In genomic region chr16:29288711-29289523, GRCh38 we compare ENCODE assay signal across 8 cellular contexts.
DNase-seq lines count a peak whose midpoint lies in the region; ATAC-seq, FAIRE-seq and TF ChIP-seq lines count a peak whose summit lies in the region.
"Not testable (repeated sequence)": the region's sequence is repeated elsewhere in the genome, so short reads cannot be mapped to it uniquely, and the experiment has no call there.

No MANE protein-coding gene starts in this region.

- H3K4me1 ChIP-seq in HEK293 (ENCODE audit: control insufficient read depth, insufficient read depth, low read length); pancreas: not testable (repeated sequence)
- peaks cover 29% of the 10 kb centered on the region for H3K4me1 ChIP-seq in adipocyte (ENCODE audit: control insufficient read depth, insufficient read depth, low read length)
- peaks cover 32 to 87% (median 71%) of the 10 kb centered on the region in 4 donors for H3K4me1 ChIP-seq in esophagus muscularis mucosa
- peaks cover 0 to 51% of the 10 kb centered on the region in 2 donors for H3K4me1 ChIP-seq in right atrium auricular region
- H3K4me1 ChIP-seq in mesodermal cell (ENCODE audit: control insufficient read depth, insufficient read depth, low read length, poor library complexity, severe bottlenecking), result peaks cover 22% of the 10 kb centered on the region
- H3K4me1 ChIP-seq in stomach, result peaks cover 16 to 64% (median 46%) of the 10 kb centered on the region in 4 donors

- intact Hi-C loops in esophagus muscularis mucosa (cut with DNase I); pancreas (cut with DNase I); stomach (cut with DNase I; ENCODE audit: low total_unique reads): not testable (repeated sequence)

- 60% methylated on average over 31 of the region's 31 CpGs for WGBS in esophagus muscularis mucosa
- WGBS in mesodermal cell (ENCODE audit: insufficient coverage in 2 of 2), 2 experiments, result 92 to 94% methylated on average over 16 of the region's 31 CpGs
- 78 to 86% methylated on average over 28 to 31 of the region's 31 CpGs for WGBS in pancreas, 2 donors
- WGBS in stomach, 5 donors, result 58 to 77% (median 70%) methylated on average over 26 to 31 of the region's 31 CpGs

- peak overlapping the region; percentile 34 for H3K9ac ChIP-seq in adipocyte (ENCODE audit: low read length)

- peak; percentile 65 for DNase-seq in AG04450 (ENCODE audit: low read depth, low spot score)
- not testable (repeated sequence) for DNase-seq in adipocyte (ENCODE audit: low read depth); esophagus muscularis mucosa (ENCODE audit: extremely low spot score); right atrium auricular region (ENCODE audit: low spot score); pancreas; stomach

- H3K4me3 ChIP-seq in AG04450 (ENCODE audit: low read depth, low read length); HEK293 (ENCODE audit: low read depth, low read length); adipocyte (ENCODE audit: low read length); esophagus muscularis mucosa; right atrium auricular region; mesodermal cell (ENCODE audit: extremely low read depth, insufficient read depth, low read length, poor library complexity, severe bottlenecking); pancreas; stomach: not testable (repeated sequence)

- not testable (repeated sequence) for H3K36me3 ChIP-seq in HEK293 (ENCODE audit: control insufficient read depth in 2 of 2, insufficient read depth in 1 of 2, low read length in 2 of 2); adipocyte (ENCODE audit: control insufficient read depth, insufficient read depth, low read length, severe bottlenecking); esophagus muscularis mucosa; right atrium auricular region; mesodermal cell (ENCODE audit: control insufficient read depth, insufficient read depth, low read length); pancreas; stomach

- H3K27ac ChIP-seq in AG04450 (ENCODE audit: low read depth, low read length) (peak overlapping the region; percentile 87), esophagus muscularis mucosa (replicated peaks in 1 of 4) (peak overlapping the region; percentile 78 to 85 (median 82)), right atrium auricular region (peak overlapping the region; percentile 0 to 83), mesodermal cell (ENCODE audit: low read depth, low read length, severe bottlenecking) (peak overlapping the region; percentile 67), stomach (peak overlapping the region; percentile 61 to 85 (median 69))
- not testable (repeated sequence) for H3K27ac ChIP-seq in HEK293 (ENCODE audit: extremely low read depth, low read depth, low read length); pancreas

- not testable (repeated sequence) for TF ChIP-seq EP300 in esophagus muscularis mucosa (IDR thresholded peaks at IDR 0.05); stomach (IDR thresholded peaks at IDR 0.05)

- TF ChIP-seq POLR2A in esophagus muscularis mucosa (IDR thresholded peaks at IDR 0.05; ENCODE audit: low read depth); stomach (IDR thresholded peaks at IDR 0.05): not testable (repeated sequence)

- CTCF ChIA-PET in AG04450 (lab: Charles Lee); HEK293 (lab: Yijun Ruan, JAX): not testable (repeated sequence)

- H3K27me3 ChIP-seq in AG04450 (ENCODE audit: control insufficient read depth, insufficient read depth, low read length); adipocyte (replicated peaks; ENCODE audit: control insufficient read depth, insufficient read depth, low read length); esophagus muscularis mucosa; right atrium auricular region; pancreas; stomach: not testable (repeated sequence)

- POLR2A ChIA-PET in AG04450 (lab: Yijun Ruan, JAX), result interaction anchor here (0.6 to 0.9 kb wide), 2 partner anchors 39 to 323 kb away, joined by 3 to 4 read pairs; no protein-coding TSS in a partner anchor
- POLR2A ChIA-PET in HEK293 (lab: Yijun Ruan, JAX), result not testable (repeated sequence)

- not testable (repeated sequence) for TF ChIP-seq CTCF in AG04450 (IDR thresholded peaks at IDR 0.05; ENCODE audit: low read depth, low read length); HEK293 (tag by site-specific recombination; IDR thresholded peaks at IDR 0.05); esophagus muscularis mucosa (IDR thresholded peaks at IDR 0.05); right atrium auricular region (IDR thresholded peaks at IDR 0.05); pancreas (IDR thresholded peaks at IDR 0.05); stomach (IDR thresholded peaks at IDR 0.05)

- H3K9me3 ChIP-seq in AG04450 (ENCODE audit: control insufficient read depth, insufficient read depth, low read length), result peaks cover 23% of the 10 kb centered on the region; the same call in 1 of the 2 replicates
- H3K9me3 ChIP-seq in HEK293 (ENCODE audit: control insufficient read depth, insufficient read depth, low read depth, low read length); adipocyte (ENCODE audit: control insufficient read depth, low read length); esophagus muscularis mucosa; right atrium auricular region; mesodermal cell (ENCODE audit: control insufficient read depth, low read length); pancreas; stomach: not testable (repeated sequence)

- not testable (repeated sequence) for ATAC-seq in pancreas

- FAIRE-seq in pancreas (lab: Jason Lieb, UNC), result peak; percentile 32

TF ChIP-seq in HEK293, 187 proteins besides CTCF, POLR2A, EP300 and RAD21 (continues in another document):
- TF ChIP-seq SP7 (tag by site-specific recombination; IDR thresholded peaks at IDR 0.05) (peak; percentile 20; the same call in 1 of the 2 replicates), ZNF600 (tag by site-specific recombination; IDR thresholded peaks at IDR 0.05) (peak; percentile 45), EGR2 (tag by site-specific recombination; IDR thresholded peaks at IDR 0.05; ENCODE audit: low read depth) (peak; percentile 88), SCRT2 (tag by site-specific recombination; IDR thresholded peaks at IDR 0.05) (peak; percentile 75; the same call in 1 of the 2 replicates), OSR2 (tag by site-specific recombination; IDR thresholded peaks at IDR 0.05) (peak; percentile 74), ZIC2 (tag by site-specific recombination; IDR thresholded peaks at IDR 0.05) (peak; percentile 81), ZBTB17 (tag by site-specific recombination; IDR thresholded peaks at IDR 0.05) (0 out of 2 replicates have a peak, but pooled peaks have one; percentile 34), GLIS1 (tag by site-specific recombination; IDR thresholded peaks at IDR 0.05) (peak; percentile 84), MZF1 (tag by site-specific recombination; IDR thresholded peaks at IDR 0.05; ENCODE audit: borderline replicate concordance) (0 out of 2 replicates have a peak, but pooled peaks have one; percentile 34), PATZ1 (tag by site-specific recombination; IDR thresholded peaks at IDR 0.05) (peak; percentile 49), ZFHX2 (tag by site-specific recombination; conservative IDR thresholded peaks at IDR 0.05) (peak; percentile 86)
- TF ChIP-seq, protein P1, sequence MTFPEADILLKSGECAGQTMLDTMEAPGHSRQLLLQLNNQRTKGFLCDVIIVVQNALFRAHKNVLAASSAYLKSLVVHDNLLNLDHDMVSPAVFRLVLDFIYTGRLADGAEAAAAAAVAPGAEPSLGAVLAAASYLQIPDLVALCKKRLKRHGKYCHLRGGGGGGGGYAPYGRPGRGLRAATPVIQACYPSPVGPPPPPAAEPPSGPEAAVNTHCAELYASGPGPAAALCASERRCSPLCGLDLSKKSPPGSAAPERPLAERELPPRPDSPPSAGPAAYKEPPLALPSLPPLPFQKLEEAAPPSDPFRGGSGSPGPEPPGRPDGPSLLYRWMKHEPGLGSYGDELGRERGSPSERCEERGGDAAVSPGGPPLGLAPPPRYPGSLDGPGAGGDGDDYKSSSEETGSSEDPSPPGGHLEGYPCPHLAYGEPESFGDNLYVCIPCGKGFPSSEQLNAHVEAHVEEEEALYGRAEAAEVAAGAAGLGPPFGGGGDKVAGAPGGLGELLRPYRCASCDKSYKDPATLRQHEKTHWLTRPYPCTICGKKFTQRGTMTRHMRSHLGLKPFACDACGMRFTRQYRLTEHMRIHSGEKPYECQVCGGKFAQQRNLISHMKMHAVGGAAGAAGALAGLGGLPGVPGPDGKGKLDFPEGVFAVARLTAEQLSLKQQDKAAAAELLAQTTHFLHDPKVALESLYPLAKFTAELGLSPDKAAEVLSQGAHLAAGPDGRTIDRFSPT (tag by site-specific recombination; IDR thresholded peaks at IDR 0.05), result peak; percentile 46; the same call in 1 of the 2 replicates
